8 cellular contexts compared by ENCODE assay signal in the genomic region with DNA sequence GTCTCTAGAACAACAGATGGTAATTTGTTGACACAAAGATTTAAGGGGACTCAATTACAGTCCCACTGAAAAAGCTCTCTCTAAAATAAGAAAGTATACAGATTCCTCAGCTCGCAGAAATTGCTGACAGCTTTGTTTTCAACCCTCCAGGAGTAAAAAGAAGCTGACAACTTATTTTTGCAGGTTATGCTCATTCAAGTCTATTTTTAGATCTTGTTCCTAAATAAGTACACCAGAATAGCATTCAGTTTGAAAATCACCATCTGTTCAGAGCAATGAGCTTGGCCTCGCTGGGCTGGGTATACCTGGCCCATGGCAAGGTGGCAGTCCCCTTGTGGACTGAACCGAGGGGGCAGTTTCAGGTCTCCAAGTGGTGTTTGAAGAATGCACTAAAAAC.
DNase-seq lines count a peak whose midpoint lies in the region; ATAC-seq lines count a peak whose summit lies in the region.

No MANE protein-coding gene starts in this region.

- H3K27ac ChIP-seq in temporal lobe (ENCODE audit: low read depth, low read length): peak overlapping the region; percentile 14

- H3K27me3 Mint-ChIP-seq in activated T-cell treated with anti-CD3 and anti-CD28 coated beads, Interleukin-2, amount 50 U/mL, for 4 hours (ENCODE audit: low read depth): no peaks in the 10 kb centered on the region

- no peak for ATAC-seq in activated T-cell treated with anti-CD3 and anti-CD28 coated beads, Interleukin-2, amount 50 U/mL, for 4 hours
- ATAC-seq in HG02571 (IDR thresholded peaks at IDR 0.05; ENCODE audit: unreplicated experiment): no peak

- no peak for DNase-seq in activated T-cell treated with anti-CD3 and anti-CD28 coated beads, Interleukin-2, amount 50 U/mL, for 4 hours
- DNase-seq in activated T-cell treated with anti-CD3 and anti-CD28 coated beads for 4 hours: no peak
- peak; percentile 78 for DNase-seq in activated CD8-positive, alpha-beta memory T cell treated with anti-CD3 and anti-CD28 coated beads, Interleukin-2, amount 50 U/mL, for 48 hours
- peak; percentile 42 for DNase-seq in inferior parietal cortex (ENCODE audit: extremely low spot score)
- no peak for DNase-seq in central memory CD4-positive, alpha-beta T cell
- DNase-seq in NOMO-1 treated with DMSO at 0.1 percent for 48 hours (lab: John Stamatoyannopoulos, UW; ENCODE audit: unreplicated experiment): no peak

- peaks cover 38% of the 10 kb centered on the region for H3K4me1 Mint-ChIP-seq in activated T-cell treated with anti-CD3 and anti-CD28 coated beads, Interleukin-2, amount 50 U/mL, for 4 hours (ENCODE audit: low read depth)

- H3K9me3 Mint-ChIP-seq in activated T-cell treated with anti-CD3 and anti-CD28 coated beads, Interleukin-2, amount 50 U/mL, for 4 hours: no peaks in the 10 kb centered on the region

- no peaks in the 10 kb centered on the region for H3K36me3 Mint-ChIP-seq in activated T-cell treated with anti-CD3 and anti-CD28 coated beads, Interleukin-2, amount 50 U/mL, for 4 hours (ENCODE audit: insufficient read depth)

- H3K4me3 Mint-ChIP-seq in activated T-cell treated with anti-CD3 and anti-CD28 coated beads, Interleukin-2, amount 50 U/mL, for 4 hours: peak overlapping the region; percentile 72

Comparison
In these comparisons a context has a peak if more than half of its experiments do, and no peak if none do; other contexts are left out.
1. DNase-seq: peak in activated CD8-positive, alpha-beta memory T cell treated with anti-CD3 and anti-CD28 coated beads, Interleukin-2, amount 50 U/mL, for 48 hours (single experiment) and inferior parietal cortex (single experiment); none in activated T-cell treated with anti-CD3 and anti-CD28 coated beads, Interleukin-2, amount 50 U/mL, for 4 hours (single experiment), activated T-cell treated with anti-CD3 and anti-CD28 coated beads for 4 hours (single experiment), central memory CD4-positive, alpha-beta T cell (single experiment) and NOMO-1 treated with DMSO at 0.1 percent for 48 hours (single experiment).